ENCODE assay signal across 9 cellular contexts in genomic region chr2:112542123-112542973, GRCh38. TPM values are rescaled to one million over a fixed set of nuclear protein-coding genes. Genes with fewer than 3 reads are reported as not detected.
DNase-seq lines count a peak whose midpoint lies in the region; ATAC-seq and TF ChIP-seq lines count a peak whose summit lies in the region.
"Had no signal": no experiment of that assay in that cellular context is flagged by ENCODE, and none has a peak within 500 bp of the region (broad histone marks: within the 10 kb centered on the region; RNA-seq: fewer than 3 reads in every experiment).

POLR1B (plus strand) TSS chr2:112542465; CDS start chr2:112542495, 30 bp downstream.

- no peaks in the 10 kb centered on the region for H3K9me3 Mint-ChIP-seq in activated B cell treated with CpG ODN at 0.5 μM for 24 hours
- H3K9me3 Mint-ChIP-seq in central memory CD8-positive, alpha-beta T cell = no peaks in the 10 kb centered on the region
- H3K9me3 Mint-ChIP-seq: T-helper 1 cell treated with Interleukin-12 subunit alpha and Interleukin-12 subunit beta and Interleukin-4 antibody, amounts not matched to agents 30 μg/mL and 1 μg/mL, for 36 hours had no signal

- ATAC-seq in GM18907 (IDR thresholded peaks at IDR 0.05; ENCODE audit: unreplicated experiment) (peak; percentile 88), HG03135 (IDR thresholded peaks at IDR 0.05; ENCODE audit: unreplicated experiment) (peak; percentile 86), activated B cell treated with CpG ODN at 0.5 μM for 24 hours (ENCODE audit: low read depth) (peak; percentile 77)
- peak; percentile 82 for ATAC-seq in central memory CD8-positive, alpha-beta T cell (replicated peaks; ENCODE audit: extremely low read depth, poor library complexity, severe bottlenecking)

- CTCF ChIA-PET in activated B cell treated with CpG ODN at 0.5 μM for 24 hours (lab: Charles Lee) = interaction anchor here (1.1 kb wide), 1 partner anchor 185 kb away, joined by 3 read pairs; no protein-coding TSS in a partner anchor

- TF ChIP-seq CTCF in AG09309 (IDR thresholded peaks at IDR 0.05; ENCODE audit: control insufficient read depth, insufficient read depth, low read depth, low read length, missing control alignments) = no peak
- TF ChIP-seq CTCF in activated B cell treated with CpG ODN at 0.5 μM for 24 hours (IDR thresholded peaks at IDR 0.05) = no peak

- peaks cover 13% of the 10 kb centered on the region for H3K36me3 Mint-ChIP-seq in activated B cell treated with CpG ODN at 0.5 μM for 24 hours (ENCODE audit: low read depth)
- peaks cover 12% of the 10 kb centered on the region for H3K36me3 Mint-ChIP-seq in central memory CD8-positive, alpha-beta T cell (ENCODE audit: insufficient read depth)

- no peak within 1 kb of the TSS for H3K27ac Mint-ChIP-seq in activated B cell treated with CpG ODN at 0.5 μM for 24 hours
- H3K27ac Mint-ChIP-seq in central memory CD8-positive, alpha-beta T cell (ENCODE audit: low read depth) = no peak within 1 kb of the TSS

- H3K4me1 Mint-ChIP-seq in activated B cell treated with CpG ODN at 0.5 μM for 24 hours = peaks cover 19% of the 10 kb centered on the region
- H3K4me1 Mint-ChIP-seq in central memory CD8-positive, alpha-beta T cell = peaks cover 17% of the 10 kb centered on the region

- intact Hi-C loops in activated B cell treated with CpG ODN at 0.5 μM for 24 hours (cut with micrococcal nuclease) = loop anchor here (1.0 kb wide), 6 partner anchors 40 to 658 kb away; partner anchors contain the start of genes ANAPC1, SLC20A1, ZC3H6 and ZC3H8

- peak within 1 kb of the TSS; percentile 97 for H3K4me3 ChIP-seq in AG09309 (ENCODE audit: control insufficient read depth, low read depth, low read length)

- no peak within 1 kb of the TSS for H3K4me3 Mint-ChIP-seq in activated B cell treated with CpG ODN at 0.5 μM for 24 hours
- no peak within 1 kb of the TSS for H3K4me3 Mint-ChIP-seq in central memory CD8-positive, alpha-beta T cell
- H3K4me3 Mint-ChIP-seq: T-helper 1 cell treated with Interleukin-12 subunit alpha and Interleukin-12 subunit beta and Interleukin-4 antibody, amounts not matched to agents 30 μg/mL and 1 μg/mL, for 36 hours had no signal

- H3K27me3 Mint-ChIP-seq in activated B cell treated with CpG ODN at 0.5 μM for 24 hours = no peaks in the 10 kb centered on the region
- no peaks in the 10 kb centered on the region for H3K27me3 Mint-ChIP-seq in central memory CD8-positive, alpha-beta T cell

- DNase-seq in AG09309 (ENCODE audit: low read depth) = peak; percentile 24
- DNase-seq in NCI-H2196 treated with DMSO at 0.1 percent for 48 hours (lab: John Stamatoyannopoulos, UW; ENCODE audit: unreplicated experiment) = peak; percentile 88
- DNase-seq in activated B cell treated with CpG ODN at 0.5 μM for 24 hours = peak; percentile 72
- peak; percentile 36 to 61 for DNase-seq in central memory CD8-positive, alpha-beta T cell (ENCODE audit: low spot score in 2 of 2)
- peak; percentile 74 for DNase-seq in iris pigment epithelial cell (ENCODE audit: low read depth)
- peak; percentile 65 for DNase-seq in stimulated activated CD4-positive, alpha-beta T cell treated with anti-CD3 and anti-CD28 coated beads, Interleukin-12 subunit alpha, Interleukin-12 subunit beta, amount 100 ng/mL, for 4 hours

- POLR2A ChIA-PET in activated B cell treated with CpG ODN at 0.5 μM for 24 hours (lab: Charles Lee) = interaction anchor here (0.6 to 1.6 kb wide), 4 partner anchors 42 to 633 kb away, joined by 3 to 4 read pairs (median 3); partner anchors contain the start of gene CHCHD5

RNA-seq across cellular contexts. Expression of gene POLR1B, which starts in this region (rescaled TPM):
- 43.1 and 48.8 TPM in 2 replicates for total RNA-seq in activated B cell treated with CpG ODN at 0.5 μM for 24 hours

Comparison
In these comparisons a context has a peak if more than half of its experiments do, and no peak if none do; other contexts are left out.
1. Peak in every context shown above with its lines: DNase-seq, ATAC-seq and H3K4me3 ChIP-seq.
2. DNase-seq: peak in every context shown above with its lines; median percentile 88 in NCI-H2196 treated with DMSO at 0.1 percent for 48 hours; 74 in iris pigment epithelial cell; 72 in activated B cell treated with CpG ODN at 0.5 μM for 24 hours; 65 in stimulated activated CD4-positive, alpha-beta T cell treated with anti-CD3 and anti-CD28 coated beads, Interleukin-12 subunit alpha, Interleukin-12 subunit beta, amount 100 ng/mL, for 4 hours; 48 in central memory CD8-positive, alpha-beta T cell; 24 in AG09309.